ENCODE assay signal across 2 cellular contexts in genomic region chr12:32666510-32666909, GRCh38.
TF ChIP-seq lines count a peak whose summit lies in the region.

No MANE protein-coding gene starts in this region.

TF ChIP-seq in HEK293, 187 proteins besides CTCF, POLR2A, EP300 and RAD21 (continues in another document):
- TF ChIP-seq ATF2 (tag by site-specific recombination; IDR thresholded peaks at IDR 0.05; ENCODE audit: low read depth) (no peak), ZNF791 (tag by site-specific recombination; IDR thresholded peaks at IDR 0.05) (no peak), ZNF404 (tag by site-specific recombination; IDR thresholded peaks at IDR 0.05) (no peak), ZNF280D (tag by site-specific recombination; IDR thresholded peaks at IDR 0.05) (no peak), ZNF335 (tag by site-specific recombination; conservative IDR thresholded peaks at IDR 0.05) (peak; percentile 58), GFI1B (tag by site-specific recombination; IDR thresholded peaks at IDR 0.05) (no peak), ZSCAN30 (tag by site-specific recombination; IDR thresholded peaks at IDR 0.05) (no peak), PRDM1 (tag by site-specific recombination; IDR thresholded peaks at IDR 0.05) (0 out of 2 replicates have a peak, but pooled peaks have one; percentile 11), ZNF76 (tag by site-specific recombination; IDR thresholded peaks at IDR 0.05; ENCODE audit: borderline replicate concordance, low read depth) (no peak), ZNF449 (tag by site-specific recombination; IDR thresholded peaks at IDR 0.05) (no peak), ZNF610 (tag by site-specific recombination; IDR thresholded peaks at IDR 0.05; ENCODE audit: borderline replicate concordance) (0 out of 2 replicates have a peak, but pooled peaks have one; percentile 59), ZFHX2 (tag by site-specific recombination; conservative IDR thresholded peaks at IDR 0.05) (no peak), ZNF280C (tag by site-specific recombination; IDR thresholded peaks at IDR 0.05) (no peak), ZNF274 (IDR thresholded peaks at IDR 0.05; ENCODE audit: low read length) (no peak), ZNF274 (tag by site-specific recombination; IDR thresholded peaks at IDR 0.05; ENCODE audit: borderline replicate concordance) (no peak), ZNF600 (tag by site-specific recombination; IDR thresholded peaks at IDR 0.05) (no peak), ZNF366 (tag by site-specific recombination; conservative IDR thresholded peaks at IDR 0.05) (no peak), PRDM4 (tag by site-specific recombination; IDR thresholded peaks at IDR 0.05) (no peak)

TF ChIP-seq in endothelial cell of umbilical vein, 7 proteins besides CTCF, POLR2A, EP300 and RAD21:
- TF ChIP-seq MAX (IDR thresholded peaks at IDR 0.05; ENCODE audit: insufficient read depth, insufficient read length) (no peak), EZH2 (IDR thresholded peaks at IDR 0.05; ENCODE audit: borderline replicate concordance, low read depth, low read length, severe bottlenecking) (no peak), FOS (IDR thresholded peaks at IDR 0.05; ENCODE audit: borderline replicate concordance, insufficient read depth, low read length) (no peak)
